Comparison of ENCODE assay signal across 1 cellular context in genomic region chr6:79777713-79778579, GRCh38.
TF ChIP-seq lines count a peak whose summit lies in the region.

No MANE protein-coding gene starts in this region.

TF ChIP-seq in K562, 482 proteins besides CTCF, POLR2A, EP300 and RAD21 (continued from another document):
- TF ChIP-seq KDM2B (CRISPR knock-in tag; IDR thresholded peaks at IDR 0.05) (no peak), FOS (IDR thresholded peaks at IDR 0.05; ENCODE audit: extremely low read depth, insufficient read length) (no peak), TAF9B (IDR thresholded peaks at IDR 0.05; ENCODE audit: partially characterized antibody) (no peak), CREM (IDR thresholded peaks at IDR 0.05; ENCODE audit: low read depth) (no peak), VEZF1 (CRISPR knock-in tag; IDR thresholded peaks at IDR 0.05) (0 out of 2 replicates have a peak, but pooled peaks have one; percentile 11)
TF ChIP-seq in K562: peak in this region for 19.
